ENCODE assay signal across 8 cellular contexts in the genomic region with DNA sequence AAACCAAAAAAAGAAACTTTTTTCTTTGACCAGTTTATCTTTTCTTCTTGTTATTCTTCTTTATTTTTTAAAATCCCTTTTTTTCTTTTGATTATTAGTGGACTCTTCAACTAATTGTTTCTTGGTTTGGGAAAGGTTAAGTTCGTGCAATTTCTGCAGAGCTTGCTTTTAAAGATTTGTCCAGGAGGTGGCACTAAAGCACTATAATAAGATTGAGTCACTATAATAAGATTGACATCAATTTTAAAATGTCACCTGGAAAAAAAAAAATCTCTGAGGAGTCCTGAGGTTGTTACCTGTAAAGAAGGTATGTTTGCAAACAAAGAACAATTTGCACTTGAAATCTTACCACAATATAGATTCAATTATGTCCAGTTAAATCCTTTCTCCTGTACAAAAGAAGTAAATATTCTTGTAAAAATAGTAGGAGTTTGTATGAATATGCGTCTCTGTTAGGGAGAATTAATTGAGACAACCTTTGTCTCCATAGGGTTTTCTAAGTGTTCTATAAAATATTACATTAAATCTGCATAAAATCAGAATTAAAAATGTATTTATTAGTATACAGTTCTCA.
A peak's percentile ranks its signal among the peaks of the same experiment; 100 is the strongest.
DNase-seq lines count a peak whose midpoint lies in the region; ATAC-seq and TF ChIP-seq lines count a peak whose summit lies in the region.

No MANE protein-coding gene starts in this region.

- no peaks in the 10 kb centered on the region for H3K36me3 Mint-ChIP-seq in T-helper 17 cell (ENCODE audit: low read depth)
- no peaks in the 10 kb centered on the region for H3K36me3 Mint-ChIP-seq in activated CD8-positive, alpha-beta memory T cell treated with anti-CD3 and anti-CD28 coated beads, Interleukin-2, amount 10 ng/mL, durations not matched to agents 7 days and 5 days

- intact Hi-C loops in sciatic nerve (cut with DNase I), result no loop called here

- H3K9me3 Mint-ChIP-seq in activated CD8-positive, alpha-beta memory T cell treated with anti-CD3 and anti-CD28 coated beads, Interleukin-2, amount 10 ng/mL, durations not matched to agents 7 days and 5 days (ENCODE audit: low read depth), result no peaks in the 10 kb centered on the region

- TF ChIP-seq CTCF in LNCAP (IDR thresholded peaks at IDR 0.05) (peak; percentile 80), fibroblast of pulmonary artery (IDR thresholded peaks at IDR 0.05; ENCODE audit: low read length, missing control alignments) (peak; percentile 57)

- H3K4me3 ChIP-seq in fibroblast of pulmonary artery (replicated peaks; ENCODE audit: low read depth, low read length), result no peak overlapping the region

- no peaks in the 10 kb centered on the region for H3K27me3 Mint-ChIP-seq in T-helper 17 cell
- no peaks in the 10 kb centered on the region for H3K27me3 Mint-ChIP-seq in activated CD8-positive, alpha-beta memory T cell treated with anti-CD3 and anti-CD28 coated beads, Interleukin-2, amount 10 ng/mL, durations not matched to agents 7 days and 5 days

- no peak overlapping the region for H3K4me3 Mint-ChIP-seq in T-helper 17 cell
- no peak overlapping the region for H3K4me3 Mint-ChIP-seq in activated CD8-positive, alpha-beta memory T cell treated with anti-CD3 and anti-CD28 coated beads, Interleukin-2, amount 10 ng/mL, durations not matched to agents 7 days and 5 days

- H3K27ac Mint-ChIP-seq in T-helper 17 cell, result no peak overlapping the region
- H3K27ac Mint-ChIP-seq in activated CD8-positive, alpha-beta memory T cell treated with anti-CD3 and anti-CD28 coated beads, Interleukin-2, amount 10 ng/mL, durations not matched to agents 7 days and 5 days, result no peak overlapping the region

- peaks cover 14% of the 10 kb centered on the region for H3K4me1 Mint-ChIP-seq in T-helper 17 cell
- peaks cover 10% of the 10 kb centered on the region for H3K4me1 Mint-ChIP-seq in activated CD8-positive, alpha-beta memory T cell treated with anti-CD3 and anti-CD28 coated beads, Interleukin-2, amount 10 ng/mL, durations not matched to agents 7 days and 5 days

- peak; percentile 53 for ATAC-seq in GM18909 (IDR thresholded peaks at IDR 0.05; ENCODE audit: poor library complexity, unreplicated experiment)
- peak; percentile 39 for ATAC-seq in T-helper 17 cell
- peak; percentile 62 for ATAC-seq in sciatic nerve
- ATAC-seq in HG03460 (IDR thresholded peaks at IDR 0.05; ENCODE audit: unreplicated experiment), result no peak
- no peak for ATAC-seq in activated CD8-positive, alpha-beta memory T cell treated with anti-CD3 and anti-CD28 coated beads, Interleukin-2, amount 10 ng/mL, durations not matched to agents 7 days and 5 days

- CTCF ChIA-PET in activated CD8-positive, alpha-beta memory T cell treated with anti-CD3 and anti-CD28 coated beads, Interleukin-2, amount 10 ng/mL, durations not matched to agents 7 days and 5 days (lab: Charles Lee), result interaction anchor here (1.0 to 1.6 kb wide), 2 partner anchors 259 to 514 kb away, joined by 3 to 4 read pairs; no protein-coding TSS in a partner anchor

- DNase-seq in DMS 273 (lab: John Stamatoyannopoulos, UW; ENCODE audit: unreplicated experiment) (peak; percentile 78), T-helper 17 cell (no peak), fibroblast of pulmonary artery (ENCODE audit: low read depth) (peak; percentile 72), sciatic nerve (ENCODE audit: low spot score) (no peak)
- DNase-seq in activated CD8-positive, alpha-beta memory T cell treated with anti-CD3 and anti-CD28 coated beads, Interleukin-2, amount 10 ng/mL, durations not matched to agents 7 days and 5 days, result no peak

- H3K9me3 ChIP-seq in T-helper 17 cell (ENCODE audit: control insufficient read depth, low read length, poor library complexity, severe bottlenecking), result no peaks in the 10 kb centered on the region

Comparison
In these comparisons a context has a peak if more than half of its experiments do, and no peak if none do; other contexts are left out.
1. DNase-seq: peak in DMS 273 (single experiment) and fibroblast of pulmonary artery (single experiment); none in T-helper 17 cell (0 of 3), sciatic nerve (single experiment) and activated CD8-positive, alpha-beta memory T cell treated with anti-CD3 and anti-CD28 coated beads, Interleukin-2, amount 10 ng/mL, durations not matched to agents 7 days and 5 days (single experiment).
2. ATAC-seq: peak in GM18909 (single experiment), T-helper 17 cell (single experiment) and sciatic nerve (single experiment); none in HG03460 (single experiment) and activated CD8-positive, alpha-beta memory T cell treated with anti-CD3 and anti-CD28 coated beads, Interleukin-2, amount 10 ng/mL, durations not matched to agents 7 days and 5 days (single experiment).